Comparison of ENCODE assay signal across 31 cellular contexts in genomic region chr2:12162269-12163247, GRCh38.
A peak's percentile ranks its signal among the peaks of the same experiment; 100 is the strongest.
DNase-seq lines count a peak whose midpoint lies in the region; ATAC-seq, FAIRE-seq and TF ChIP-seq lines count a peak whose summit lies in the region.
"Had no signal": no experiment of that assay in that cellular context is flagged by ENCODE, and none has a peak within 500 bp of the region (broad histone marks: within the 10 kb centered on the region; RNA-seq: fewer than 3 reads in every experiment).

No MANE protein-coding gene starts in this region.

- FAIRE-seq in HepG2 (lab: Jason Lieb, UNC) (no peak), urothelium cell line (lab: Jason Lieb, UNC) (peak; percentile 99)
- FAIRE-seq: colon had no signal

- H3K79me2 ChIP-seq in HepG2 (ENCODE audit: insufficient read depth, low read length), result no peaks in the 10 kb centered on the region
- H3K79me2 ChIP-seq: hepatocyte had no signal

- H3K27ac ChIP-seq in HepG2 (ENCODE audit: extremely low read length, insufficient read depth, low read length) (no peak overlapping the region), right lobe of liver (no peak overlapping the region)
- H3K27ac ChIP-seq: BLaER1 treated with 17β-estradiol and CSF1 and Interleukin-3, amounts not matched to agents 10 nM and 100 nM; cardiac muscle cell; gastrocnemius medialis; hepatocyte; KMS-11; skin epidermis; upper lobe of right lung had no signal

- ATAC-seq in HepG2 (no peak), right lobe of liver (no peak), HG02870 (IDR thresholded peaks at IDR 0.05; ENCODE audit: unreplicated experiment) (no peak), sciatic nerve (no peak)
- ATAC-seq: activated CD4-positive, alpha-beta T cell treated with anti-CD3 and anti-CD28 coated beads for 36 hours; activated naive CD4-positive, alpha-beta T cell treated with anti-CD3 and anti-CD28 coated beads, Interleukin-2, amount 50 U/mL, for 72 hours; activated T-helper 17 cell treated with anti-CD3 and anti-CD28 coated beads, Interleukin-2, amount 50 U/mL, for 72 hours; gastrocnemius medialis; GM23338; mucosa of descending colon; natural killer cell; stimulated activated naive B cell treated with anti-CD40 and anti-IgM and Interleukin-4, amounts not matched to agents 10 μg/mL and 1 μg/mL and 100 μg/mL, for 72 hours; upper lobe of right lung had no signal

- H3K9me3 Mint-ChIP-seq in brain, result peaks cover 0 to 25% (median 5%) of the 10 kb centered on the region in 5 experiments
- H3K9me3 Mint-ChIP-seq: activated T-helper 17 cell treated with anti-CD3 and anti-CD28 coated beads, Interleukin-2, amount 50 U/mL, for 72 hours; natural killer cell had no signal

- H3K27me3 ChIP-seq in HepG2 (ENCODE audit: control insufficient read depth in 1 of 2, insufficient read depth in 2 of 2, low read length in 2 of 2) (0 out of 5 replicates have a peak, but pooled peaks cover 0 to 2% of the 10 kb centered on the region in 2 experiments), right lobe of liver (no peaks in the 10 kb centered on the region)
- H3K27me3 ChIP-seq: BLaER1 treated with 17β-estradiol and CSF1 and Interleukin-3, amounts not matched to agents 10 nM and 100 nM; cardiac muscle cell; gastrocnemius medialis; hepatocyte; MG63; upper lobe of right lung had no signal

- CTCF ChIA-PET in HepG2 (lab: Yijun Ruan, JAX; ENCODE audit: low intra/inter-chr PET ratio, low total read pairs), result no interaction called here

- H3K4me2 ChIP-seq in HepG2 (ENCODE audit: low read depth, low read length), result no peak overlapping the region
- H3K4me2 ChIP-seq: BLaER1 treated with 17β-estradiol and CSF1 and Interleukin-3, amounts not matched to agents 10 nM and 100 nM; GM23338; hepatocyte; KMS-11 had no signal

- no peaks in the 10 kb centered on the region for H4K20me1 ChIP-seq in HepG2 (ENCODE audit: insufficient read depth, low read length)
- H4K20me1 ChIP-seq: BLaER1 treated with 17β-estradiol and CSF1 and Interleukin-3, amounts not matched to agents 10 nM and 100 nM had no signal

- H3K27ac Mint-ChIP-seq in brain, result peak overlapping the region in 4 of 5 experiments; percentile 3 to 75 (median 28)
- H3K27ac Mint-ChIP-seq: activated CD4-positive, alpha-beta T cell treated with anti-CD3 and anti-CD28 coated beads for 36 hours; activated naive CD4-positive, alpha-beta T cell treated with anti-CD3 and anti-CD28 coated beads, Interleukin-2, amount 50 U/mL, for 72 hours; activated T-helper 17 cell treated with anti-CD3 and anti-CD28 coated beads, Interleukin-2, amount 50 U/mL, for 72 hours; GM23338; natural killer cell; stimulated activated naive B cell treated with anti-CD40 and anti-IgM and Interleukin-4, amounts not matched to agents 10 μg/mL and 1 μg/mL and 100 μg/mL, for 72 hours had no signal

- no peak overlapping the region for H2AFZ ChIP-seq in HepG2 (ENCODE audit: low read length)
- H2AFZ ChIP-seq: GM23338, hepatocyte had no signal

- POLR2A ChIA-PET in HepG2 (lab: Yijun Ruan, JAX), result no interaction called here

- in situ Hi-C loops in HepG2 (cut with HindIII; ENCODE audit: extremely low pct_ligation_motif_present, low pct_unique_long_range_greater_than_20kb), result no loop called here

- TF ChIP-seq EP300 in HepG2 (IDR thresholded peaks at IDR 0.05; ENCODE audit: low read depth in 2 of 2, low read length in 2 of 2), result no peak
- TF ChIP-seq EP300 in HepG2 (CRISPR knock-in tag; IDR thresholded peaks at IDR 0.05; ENCODE audit: borderline replicate concordance), result no peak

- H3K36me3 ChIP-seq in HepG2 (replicated peaks in 1 of 2; ENCODE audit: control insufficient read depth in 1 of 2, insufficient read depth in 2 of 2, low read length in 2 of 2), result no peaks in the 10 kb centered on the region
- no peaks in the 10 kb centered on the region for H3K36me3 ChIP-seq in right lobe of liver
- H3K36me3 ChIP-seq: BLaER1 treated with 17β-estradiol and CSF1 and Interleukin-3, amounts not matched to agents 10 nM and 100 nM; cardiac muscle cell; gastrocnemius medialis; MG63; upper lobe of right lung had no signal

- no peak for TF ChIP-seq RAD21 in HepG2 (CRISPR knock-in tag; IDR thresholded peaks at IDR 0.05)

- no peak for DNase-seq in HepG2 (ENCODE audit: low spot score)
- DNase-seq in right lobe of liver, result no peak
- DNase-seq in NCI-H1694 treated with DMSO at 0.1 percent for 48 hours (lab: John Stamatoyannopoulos, UW), result peak; percentile 43
- no peak for DNase-seq in urothelium cell line (ENCODE audit: low spot score)
- DNase-seq in C1 segment of cervical spinal cord (lab: John Stamatoyannopoulos, UW), result no peak
- DNase-seq in sciatic nerve (ENCODE audit: low spot score), result no peak
- DNase-seq: activated CD4-positive, alpha-beta T cell treated with anti-CD3 and anti-CD28 coated beads for 36 hours; anterior cingulate cortex; DMS79 treated with DMSO at 0.1 percent for 48 hours; gastrocnemius medialis; GDM1; MG63; mucosa of descending colon; natural killer cell; NCI-H1105 treated with DMSO at 0.1 percent for 48 hours; NCI-H510A; Right ventricle myocardium superior; stimulated activated naive B cell treated with anti-CD40 and anti-IgM and Interleukin-4, amounts not matched to agents 10 μg/mL and 1 μg/mL and 100 μg/mL, for 72 hours; upper lobe of right lung had no signal

- H3K9ac ChIP-seq in HepG2 (ENCODE audit: insufficient read depth, low read depth, low read length), result no peak overlapping the region
- H3K9ac ChIP-seq: BLaER1 treated with 17β-estradiol and CSF1 and Interleukin-3, amounts not matched to agents 10 nM and 100 nM; KMS-11 had no signal

- peaks cover 36% of the 10 kb centered on the region for H3K4me1 Mint-ChIP-seq in brain
- H3K4me1 Mint-ChIP-seq: GM23338 had no signal

- no peaks in the 10 kb centered on the region for H3K4me1 ChIP-seq in HepG2 (ENCODE audit: insufficient read depth, low read length)
- H3K4me1 ChIP-seq in right lobe of liver, result no peaks in the 10 kb centered on the region
- H3K4me1 ChIP-seq: gastrocnemius medialis, upper lobe of right lung had no signal

- H3K27me3 Mint-ChIP-seq in brain, result peaks cover 3% of the 10 kb centered on the region
- H3K27me3 Mint-ChIP-seq: stimulated activated naive B cell treated with anti-CD40 and anti-IgM and Interleukin-4, amounts not matched to agents 10 μg/mL and 1 μg/mL and 100 μg/mL, for 72 hours had no signal

- H3K4me3 ChIP-seq in HepG2 (replicated peaks in 1 of 3; ENCODE audit: insufficient read depth in 1 of 3, low read depth in 2 of 3, low read length in 3 of 3), result no peak overlapping the region
- no peak overlapping the region for H3K4me3 ChIP-seq in right lobe of liver
- H3K4me3 ChIP-seq: BLaER1 treated with 17β-estradiol and CSF1 and Interleukin-3, amounts not matched to agents 10 nM and 100 nM; cardiac muscle cell; gastrocnemius medialis; GM23338; hepatocyte; lung; MG63; mucosa of descending colon; skin epidermis; upper lobe of right lung had no signal

- intact Hi-C loops in HepG2 (cut with micrococcal nuclease; ENCODE audit: unreplicated experiment), result loop anchor here (10.0 kb wide), 1 partner anchor 162 kb away; no protein-coding TSS in a partner anchor
- intact Hi-C loops in right lobe of liver (cut with DNase I), result no loop called here
- intact Hi-C loops in sciatic nerve (cut with DNase I), result no loop called here

- TF ChIP-seq POLR2A in HepG2 (IDR thresholded peaks at IDR 0.05; ENCODE audit: insufficient read depth in 1 of 2, low read depth in 2 of 2, low read length in 2 of 2) (no peak), right lobe of liver (IDR thresholded peaks at IDR 0.05) (no peak)

- H3K36me3 Mint-ChIP-seq in brain, result no peaks in the 10 kb centered on the region
- H3K36me3 Mint-ChIP-seq: natural killer cell had no signal

- H3K9me3 ChIP-seq in HepG2 (ENCODE audit: low read length) (no peaks in the 10 kb centered on the region), right lobe of liver (no peaks in the 10 kb centered on the region)
- H3K9me3 ChIP-seq: gastrocnemius medialis, mucosa of descending colon, upper lobe of right lung had no signal

- peak overlapping the region in 2 of 5 experiments; percentile 0 to 32 for H3K4me3 Mint-ChIP-seq in brain
- H3K4me3 Mint-ChIP-seq: activated CD4-positive, alpha-beta T cell treated with anti-CD3 and anti-CD28 coated beads for 36 hours; activated T-helper 17 cell treated with anti-CD3 and anti-CD28 coated beads, Interleukin-2, amount 50 U/mL, for 72 hours; GM23338; natural killer cell; stimulated activated naive B cell treated with anti-CD40 and anti-IgM and Interleukin-4, amounts not matched to agents 10 μg/mL and 1 μg/mL and 100 μg/mL, for 72 hours had no signal

- TF ChIP-seq CTCF in HepG2 (CRISPR knock-in tag; IDR thresholded peaks at IDR 0.05), result no peak
- no peak for TF ChIP-seq CTCF in right lobe of liver (IDR thresholded peaks at IDR 0.05)
- no peak for TF ChIP-seq CTCF in brain (conservative IDR thresholded peaks at IDR 0.05)

- BruUV-seq in HepG2 (replicated peaks; lab: Mats Ljungman, UMichigan), result no TSS peak

- 37% methylated on average over 12 of the region's 12 CpGs for WGBS in HepG2 (ENCODE audit: low lambda C conversion rate)
- WGBS in right lobe of liver (ENCODE audit: insufficient coverage, low coverage, low lambda C conversion rate, missing lambda C conversion rate), result 85% methylated on average over 11 of the region's 12 CpGs

TF ChIP-seq in HepG2, 621 proteins besides CTCF, POLR2A, EP300 and RAD21 (continues in another document):
- no peak for TF ChIP-seq ZNF563 (CRISPR knock-in tag; IDR thresholded peaks at IDR 0.05)
- TF ChIP-seq ZNF10 (CRISPR knock-in tag; IDR thresholded peaks at IDR 0.05; ENCODE audit: borderline replicate concordance, low read depth), result no peak
- no peak for TF ChIP-seq GPN1 (CRISPR knock-in tag; IDR thresholded peaks at IDR 0.05; ENCODE audit: borderline replicate concordance)
- no peak for TF ChIP-seq HOXA5 (CRISPR knock-in tag; IDR thresholded peaks at IDR 0.05)
- no peak for TF ChIP-seq REL (CRISPR knock-in tag; conservative IDR thresholded peaks at IDR 0.05)
- 0 out of 2 replicates have a peak, but pooled peaks have one; percentile 79 for TF ChIP-seq IKZF1 (IDR thresholded peaks at IDR 0.05)
- TF ChIP-seq RAD51 (IDR thresholded peaks at IDR 0.05; ENCODE audit: borderline replicate concordance), result 0 out of 2 replicates have a peak, but pooled peaks have one; percentile 12
- no peak for TF ChIP-seq ZFP90 (CRISPR knock-in tag; IDR thresholded peaks at IDR 0.05; ENCODE audit: borderline replicate concordance)
- no peak for TF ChIP-seq ESRRA (CRISPR knock-in tag; IDR thresholded peaks at IDR 0.05; ENCODE audit: low read depth)
- no peak for TF ChIP-seq SRSF9 (IDR thresholded peaks at IDR 0.05; ENCODE audit: borderline replicate concordance, insufficient read depth, low read depth, low read length, poor library complexity, severe bottlenecking)
- peak; percentile 61 for TF ChIP-seq FOXP1 (IDR thresholded peaks at IDR 0.05)
- TF ChIP-seq FOXP1 (CRISPR knock-in tag; IDR thresholded peaks at IDR 0.05), result no peak
- TF ChIP-seq ZNF567 (CRISPR knock-in tag; IDR thresholded peaks at IDR 0.05; ENCODE audit: borderline replicate concordance), result no peak
